In the genomic region with DNA sequence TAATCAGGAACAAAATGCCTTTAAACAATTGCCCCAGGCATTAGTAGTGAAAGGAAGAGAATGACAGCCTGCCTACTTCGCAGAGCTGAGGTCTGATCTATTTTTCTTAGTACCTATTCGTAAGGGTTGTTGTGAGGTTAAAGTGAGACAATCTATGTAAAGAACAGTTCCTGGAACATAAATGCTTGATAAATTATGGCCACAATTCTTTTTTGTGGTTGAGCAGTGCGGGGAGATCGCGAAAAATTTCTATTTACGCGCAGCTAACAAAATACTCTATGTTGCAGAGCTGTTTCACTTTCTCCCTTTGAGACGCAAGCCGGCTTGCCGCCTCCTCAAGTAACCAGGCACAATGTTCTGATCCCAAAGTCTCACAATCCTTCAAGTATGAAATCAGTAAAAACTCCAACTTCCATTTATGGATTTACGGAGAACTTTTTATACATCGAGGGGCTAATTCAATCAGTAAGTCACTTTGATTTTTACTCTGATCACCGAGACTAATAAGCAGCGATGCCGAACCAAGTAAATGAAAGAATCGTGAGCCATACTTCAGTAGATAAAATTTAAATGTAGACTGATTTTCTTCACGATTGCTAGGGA, we compare ENCODE assay signal across 8 cellular contexts. TPM values are rescaled to one million over a fixed set of nuclear protein-coding genes. Genes with fewer than 3 reads are reported as not detected.
DNase-seq lines count a peak whose midpoint lies in the region; ATAC-seq and TF ChIP-seq lines count a peak whose summit lies in the region.

No MANE protein-coding gene starts in this region.

- peak overlapping the region; percentile 89 for H3K4me3 Mint-ChIP-seq in activated T-helper 2 cell treated with anti-CD3 and anti-CD28 coated beads, Interferon-gamma antibody, Interleukin-2, Interleukin-4, amounts not matched to agents 10 μg/mL and 5 μg/mL and 100 μg/mL, durations not matched to agents 14 hours and 24 hours and 36 hours (ENCODE audit: low read depth)
- peak overlapping the region; percentile 94 for H3K4me3 Mint-ChIP-seq in natural killer cell treated with Interleukin-12 subunit alpha and Interleukin-12 subunit beta and Interleukin-15 and Interleukin-18, amount 100 ng/mL, for 72 hours

- no peaks in the 10 kb centered on the region for H3K9me2 ChIP-seq in PC-3 (replicated peaks; ENCODE audit: low read length)

- H3K9me3 ChIP-seq in PC-3 (ENCODE audit: low read length) = no peaks in the 10 kb centered on the region

- H3F3A ChIP-seq in PC-3 (ENCODE audit: low read length, unreplicated experiment) = no peaks in the 10 kb centered on the region

- intact Hi-C loops in PC-3 (cut with micrococcal nuclease) = loop anchor here (1.0 to 5.0 kb wide), 3 partner anchors 32 to 96 kb away; no protein-coding TSS in a partner anchor
- intact Hi-C loops in activated T-helper 2 cell treated with anti-CD3 and anti-CD28 coated beads, Interferon-gamma antibody, Interleukin-2, Interleukin-4, amounts not matched to agents 10 μg/mL and 5 μg/mL and 100 μg/mL, durations not matched to agents 14 hours and 24 hours and 36 hours (cut with micrococcal nuclease) = loop anchor here (1.0 to 5.0 kb wide), 7 partner anchors 66 to 1925 kb away; partner anchors contain the start of genes LYRM2, MAP3K7, RNGTT and UBE2J1

- H3K27ac ChIP-seq in PC-3 (ENCODE audit: low read length) (peak overlapping the region; percentile 11; the same call in 1 of the 2 replicates), temporal lobe (ENCODE audit: low read depth, low read length) (peak overlapping the region; percentile 100)

- peak overlapping the region; percentile 93 for H2AFZ ChIP-seq in PC-3 (ENCODE audit: low read length)

- POLR2A ChIA-PET in PC-3 (lab: Charles Lee; ENCODE audit: unreplicated experiment) = interaction anchor here (0.6 to 1.4 kb wide), 7 partner anchors 10 to 256 kb away, joined by 3 to 21 read pairs (median 5); partner anchors contain the start of gene RNGTT

- H3K4me1 ChIP-seq in PC-3 (ENCODE audit: insufficient read depth, low read length) = peaks cover 20% of the 10 kb centered on the region

- H3K27ac Mint-ChIP-seq in activated T-helper 2 cell treated with anti-CD3 and anti-CD28 coated beads, Interferon-gamma antibody, Interleukin-2, Interleukin-4, amounts not matched to agents 10 μg/mL and 5 μg/mL and 100 μg/mL, durations not matched to agents 14 hours and 24 hours and 36 hours = peak overlapping the region; percentile 95
- peak overlapping the region; percentile 87 to 97 for H3K27ac Mint-ChIP-seq in natural killer cell treated with Interleukin-12 subunit alpha and Interleukin-12 subunit beta and Interleukin-15 and Interleukin-18, amount 100 ng/mL, for 72 hours

- H3K4me2 ChIP-seq in PC-3 (ENCODE audit: low read length) = peak overlapping the region; percentile 88

- peak overlapping the region; percentile 60 for H3K9ac ChIP-seq in PC-3 (ENCODE audit: low read length)

- H4K20me1 ChIP-seq in PC-3 (ENCODE audit: low read length) = peaks cover 12% of the 10 kb centered on the region

- no peaks in the 10 kb centered on the region for H3K9me3 Mint-ChIP-seq in activated T-helper 2 cell treated with anti-CD3 and anti-CD28 coated beads, Interferon-gamma antibody, Interleukin-2, Interleukin-4, amounts not matched to agents 10 μg/mL and 5 μg/mL and 100 μg/mL, durations not matched to agents 14 hours and 24 hours and 36 hours
- no peaks in the 10 kb centered on the region for H3K9me3 Mint-ChIP-seq in natural killer cell treated with Interleukin-12 subunit alpha and Interleukin-12 subunit beta and Interleukin-15 and Interleukin-18, amount 100 ng/mL, for 72 hours

- peak; percentile 0 for ATAC-seq in GM21619 (IDR thresholded peaks at IDR 0.05; ENCODE audit: unreplicated experiment)
- peak; percentile 13; the same call in 1 of the 2 replicates for ATAC-seq in PC-3
- ATAC-seq in natural killer cell treated with Interleukin-12 subunit alpha and Interleukin-12 subunit beta and Interleukin-15 and Interleukin-18, amount 100 ng/mL, for 72 hours = peak; percentile 15 to 26
- no peak for ATAC-seq in GM19452 (IDR thresholded peaks at IDR 0.05; ENCODE audit: unreplicated experiment)

- DNase-seq in AML-193 (lab: John Stamatoyannopoulos, UW) (peak; percentile 58 to 73), PC-3 (peak; percentile 38), fibroblast of peridontal ligament (ENCODE audit: extremely low read depth) (peak; percentile 79)
- peak; percentile 60 for DNase-seq in activated T-helper 2 cell treated with anti-CD3 and anti-CD28 coated beads, Interferon-gamma antibody, Interleukin-2, Interleukin-4, amounts not matched to agents 10 μg/mL and 5 μg/mL and 100 μg/mL, durations not matched to agents 14 hours and 24 hours and 36 hours (ENCODE audit: low spot score)
- DNase-seq in natural killer cell treated with Interleukin-12 subunit alpha and Interleukin-12 subunit beta and Interleukin-15 and Interleukin-18, amount 100 ng/mL, for 72 hours (ENCODE audit: low spot score) = peak; percentile 75

- TSS peak; percentile 91 for BruUV-seq in PC-3 (replicated peaks; lab: Mats Ljungman, UMichigan)

- peaks cover 2% of the 10 kb centered on the region for H3K27me3 Mint-ChIP-seq in activated T-helper 2 cell treated with anti-CD3 and anti-CD28 coated beads, Interferon-gamma antibody, Interleukin-2, Interleukin-4, amounts not matched to agents 10 μg/mL and 5 μg/mL and 100 μg/mL, durations not matched to agents 14 hours and 24 hours and 36 hours (ENCODE audit: low read depth)
- H3K27me3 Mint-ChIP-seq in natural killer cell treated with Interleukin-12 subunit alpha and Interleukin-12 subunit beta and Interleukin-15 and Interleukin-18, amount 100 ng/mL, for 72 hours = no peaks in the 10 kb centered on the region

- CTCF ChIA-PET in PC-3 (lab: Charles Lee) = interaction anchor here (0.5 to 1.8 kb wide), 2 partner anchors 43 to 97 kb away, joined by 3 to 12 read pairs; no protein-coding TSS in a partner anchor

- no peak for TF ChIP-seq CTCF in PC-3 (conservative IDR thresholded peaks at IDR 0.05; ENCODE audit: low read depth, low read length)

- H3K36me3 Mint-ChIP-seq in activated T-helper 2 cell treated with anti-CD3 and anti-CD28 coated beads, Interferon-gamma antibody, Interleukin-2, Interleukin-4, amounts not matched to agents 10 μg/mL and 5 μg/mL and 100 μg/mL, durations not matched to agents 14 hours and 24 hours and 36 hours (ENCODE audit: low read depth) = peaks cover 29% of the 10 kb centered on the region
- H3K36me3 Mint-ChIP-seq in natural killer cell treated with Interleukin-12 subunit alpha and Interleukin-12 subunit beta and Interleukin-15 and Interleukin-18, amount 100 ng/mL, for 72 hours = peaks cover 16% of the 10 kb centered on the region

- H3K27me3 ChIP-seq in PC-3 (ENCODE audit: low read length) = no peaks in the 10 kb centered on the region

- peaks cover 24% of the 10 kb centered on the region for H3K79me2 ChIP-seq in PC-3 (ENCODE audit: low read length)

- H3K36me3 ChIP-seq in PC-3 (ENCODE audit: low read depth, low read length) = peaks cover 6% of the 10 kb centered on the region; the same call in 1 of the 2 replicates

- H3K4me1 Mint-ChIP-seq in activated T-helper 2 cell treated with anti-CD3 and anti-CD28 coated beads, Interferon-gamma antibody, Interleukin-2, Interleukin-4, amounts not matched to agents 10 μg/mL and 5 μg/mL and 100 μg/mL, durations not matched to agents 14 hours and 24 hours and 36 hours (ENCODE audit: low read depth) = peaks cover 22% of the 10 kb centered on the region
- peaks cover 22 to 38% of the 10 kb centered on the region in 2 donors for H3K4me1 Mint-ChIP-seq in natural killer cell treated with Interleukin-12 subunit alpha and Interleukin-12 subunit beta and Interleukin-15 and Interleukin-18, amount 100 ng/mL, for 72 hours (ENCODE audit: low read depth in 2 of 2)

- peak overlapping the region; percentile 90 for H3K4me3 ChIP-seq in PC-3 (ENCODE audit: low read length)

RNA-seq across cellular contexts. Expression of gene PNRC1, which starts 0.8 kb away (rescaled TPM):
- total RNA-seq in PC-3 (2014; rRNA removed) (9.3 and 12.7 TPM in 2 replicates), temporal lobe (68.1 TPM)
- total RNA-seq in activated T-helper 2 cell treated with anti-CD3 and anti-CD28 coated beads, Interferon-gamma antibody, Interleukin-2, Interleukin-4, amounts not matched to agents 10 μg/mL and 5 μg/mL and 100 μg/mL, durations not matched to agents 14 hours and 24 hours and 36 hours = 60.7 and 66.0 TPM in 2 replicates
- 100 to 1,000 TPM in 1 of 2 donors, 10 to 100 TPM in 1; 38.2 to 102 TPM for total RNA-seq in natural killer cell treated with Interleukin-12 subunit alpha and Interleukin-12 subunit beta and Interleukin-15 and Interleukin-18, amount 100 ng/mL, for 72 hours

RNA-seq across cellular contexts. Expression of gene SRSF12, which starts 38.2 kb away (rescaled TPM):
- total RNA-seq in PC-3 (2014; rRNA removed) (not detected in 2 replicates), temporal lobe (27.5 TPM)
- 0.07 and 0.09 TPM in 2 replicates for total RNA-seq in activated T-helper 2 cell treated with anti-CD3 and anti-CD28 coated beads, Interferon-gamma antibody, Interleukin-2, Interleukin-4, amounts not matched to agents 10 μg/mL and 5 μg/mL and 100 μg/mL, durations not matched to agents 14 hours and 24 hours and 36 hours
- total RNA-seq in natural killer cell treated with Interleukin-12 subunit alpha and Interleukin-12 subunit beta and Interleukin-15 and Interleukin-18, amount 100 ng/mL, for 72 hours = under 1 TPM; 0.14 to 0.17 TPM

Comparison
In these comparisons a context has a peak if more than half of its experiments do, and no peak if none do; other contexts are left out.
1. RNA of gene SRSF12, which starts 38.2 kb away (total RNA-seq): 27.5 TPM in temporal lobe (single experiment); 0.14 to 0.17 TPM in natural killer cell treated with Interleukin-12 subunit alpha and Interleukin-12 subunit beta and Interleukin-15 and Interleukin-18, amount 100 ng/mL, for 72 hours, 0.07 to 0.09 TPM in activated T-helper 2 cell treated with anti-CD3 and anti-CD28 coated beads, Interferon-gamma antibody, Interleukin-2, Interleukin-4, amounts not matched to agents 10 μg/mL and 5 μg/mL and 100 μg/mL, durations not matched to agents 14 hours and 24 hours and 36 hours and not detected in PC-3; every median in the first group is over 10 times any median in the second.
2. Peak in every context shown above with its lines, with median percentiles within 50 percentile points of each other: DNase-seq.